In genomic region chr9:38018230-38018963, GRCh38 we compare ENCODE assay signal across 2 cellular contexts.
TF ChIP-seq lines count a peak whose summit lies in the region.

No MANE protein-coding gene starts in this region.

TF ChIP-seq in A549, 52 proteins besides CTCF, POLR2A, EP300 and RAD21:
- no peak for TF ChIP-seq USF2 (IDR thresholded peaks at IDR 0.05)
- TF ChIP-seq E2F6 (IDR thresholded peaks at IDR 0.05; ENCODE audit: borderline replicate concordance, low read depth), result 0 out of 2 replicates have a peak, but pooled peaks have one; percentile 20
TF ChIP-seq in A549: peak in this region for 1.

TF ChIP-seq in endothelial cell of umbilical vein, 7 proteins besides CTCF, POLR2A, EP300 and RAD21:
- TF ChIP-seq POLR2AphosphoS5 (IDR thresholded peaks at IDR 0.05; ENCODE audit: insufficient read depth, low read depth, low read length), result no peak
- TF ChIP-seq FOS (IDR thresholded peaks at IDR 0.05; ENCODE audit: borderline replicate concordance, insufficient read depth, low read length), result no peak
- TF ChIP-seq MAX (IDR thresholded peaks at IDR 0.05; ENCODE audit: insufficient read depth, insufficient read length), result no peak
- TF ChIP-seq GATA2 (IDR thresholded peaks at IDR 0.05; ENCODE audit: insufficient read depth, insufficient read length, low read depth, low read length), result no peak
- no peak for TF ChIP-seq JUN (IDR thresholded peaks at IDR 0.05; ENCODE audit: borderline replicate concordance, insufficient read depth, insufficient read length, low read depth)
- no peak for TF ChIP-seq MYC (IDR thresholded peaks at IDR 0.05; ENCODE audit: low read depth, low read length)
- TF ChIP-seq EZH2 (IDR thresholded peaks at IDR 0.05; ENCODE audit: borderline replicate concordance, low read depth, low read length, severe bottlenecking), result no peak
